ENCODE assay signal across 8 cellular contexts in genomic region chr7:73623798-73624668, GRCh38. TPM values are rescaled to one million over a fixed set of nuclear protein-coding genes. Genes with fewer than 3 reads are reported as not detected.
DNase-seq lines count a peak whose midpoint lies in the region; ATAC-seq, FAIRE-seq and TF ChIP-seq lines count a peak whose summit lies in the region.

Gene MLXIPL (minus strand): TSS chr7:73624522. CDS start chr7:73624492, 30 bp downstream.

- H2AK5ac ChIP-seq in H1 (ENCODE audit: low read depth, low read length) (no peak within 1 kb of the TSS), mesenchymal stem cell (ENCODE audit: low read length, severe bottlenecking) (no peak within 1 kb of the TSS)

- H4K8ac ChIP-seq in H1 (ENCODE audit: extremely low read depth, insufficient read depth, low read length), result peak within 1 kb of the TSS; percentile 72
- H4K8ac ChIP-seq in mesenchymal stem cell (ENCODE audit: low read length), result no peak within 1 kb of the TSS

- TF ChIP-seq CTCF in GM12865 (IDR thresholded peaks at IDR 0.05; ENCODE audit: insufficient read depth, low read depth, low read length, missing control alignments), result no peak
- no peak for TF ChIP-seq CTCF in H1 (IDR thresholded peaks at IDR 0.05; ENCODE audit: control extremely low read depth in 1 of 3, insufficient read depth in 1 of 3, low read depth in 1 of 3, low read length in 3 of 3)

- H3K36me3 ChIP-seq in H1 (ENCODE audit: control insufficient read depth in 2 of 4, insufficient read depth in 4 of 4, low read length in 3 of 4) (no peaks in the 10 kb centered on the region), mesenchymal stem cell (ENCODE audit: control insufficient read depth in 1 of 2, insufficient read depth in 2 of 2, low read depth in 1 of 2, low read length in 2 of 2) (no peaks in the 10 kb centered on the region)

- H2BK20ac ChIP-seq in H1 (ENCODE audit: low read length), result peak within 1 kb of the TSS; percentile 61; the same call in 1 of the 2 replicates

- CTCF ChIA-PET in H1 (lab: Charles Lee; ENCODE audit: partially characterized antibody), result interaction anchor here (0.7 to 1.4 kb wide), 6 partner anchors 12 to 41 kb away, joined by 3 to 8 read pairs (median 4); no protein-coding TSS in a partner anchor

- H3K79me2 ChIP-seq in H1 (ENCODE audit: control insufficient read depth in 1 of 2, insufficient read depth in 2 of 2, low read length in 2 of 2), result no peaks in the 10 kb centered on the region

- ATAC-seq in GM21717 (IDR thresholded peaks at IDR 0.05; ENCODE audit: unreplicated experiment), result no peak

- H3K4me3 ChIP-seq in GM12865 (ENCODE audit: low read depth, low read length), result no peak within 1 kb of the TSS
- peak within 1 kb of the TSS; percentile 48 to 86 (median 74) for H3K4me3 ChIP-seq in H1 (ENCODE audit: extremely low read depth in 1 of 4, insufficient read depth in 2 of 4, low read depth in 3 of 4, low read length in 4 of 4)
- H3K4me3 ChIP-seq in mesenchymal stem cell (ENCODE audit: insufficient read depth in 1 of 2, low read depth in 1 of 2, low read length in 2 of 2), result peak within 1 kb of the TSS; percentile 55 to 62

- H2AFZ ChIP-seq in H1 (ENCODE audit: low read length) (no peak within 1 kb of the TSS; the same call in 1 of the 2 replicates), mesenchymal stem cell (ENCODE audit: low read depth, low read length) (no peak within 1 kb of the TSS)

- H4K5ac ChIP-seq in H1 (ENCODE audit: insufficient read length, low read depth, low read length), result no peak within 1 kb of the TSS

- H2BK15ac ChIP-seq in H1 (ENCODE audit: low read length), result peak within 1 kb of the TSS; percentile 61; the same call in 1 of the 2 replicates
- peak within 1 kb of the TSS; percentile 15 for H2BK15ac ChIP-seq in mesenchymal stem cell (ENCODE audit: low read depth, poor library complexity, severe bottlenecking)

- FAIRE-seq in H1 (lab: Jason Lieb, UNC), result no peak
- FAIRE-seq in urothelium cell line (lab: Jason Lieb, UNC), result no peak

- H2BK5ac ChIP-seq in H1 (ENCODE audit: low read depth, low read length) (no peak within 1 kb of the TSS), mesenchymal stem cell (ENCODE audit: low read depth, low read length, poor library complexity, severe bottlenecking) (no peak within 1 kb of the TSS)

- WGBS in H1 (ENCODE audit: extremely low coverage in 1 of 2, insufficient coverage in 1 of 2, insufficient read length in 1 of 2, insufficient replicate concordance in 2 of 2, low coverage in 1 of 2, low lambda C conversion rate in 2 of 2, missing lambda C conversion rate in 1 of 2), 2 experiments, result 2% methylated on average over 71 of the region's 80 CpGs; no CpG with 5 or more reads in 1 of the 2 experiments
- WGBS in mesenchymal stem cell, result 2% methylated on average over 75 of the region's 80 CpGs

- H3K4ac ChIP-seq in H1 (replicated peaks; ENCODE audit: insufficient read length, low read depth, low read length) (peak within 1 kb of the TSS; percentile 69), mesenchymal stem cell (ENCODE audit: low read depth in 1 of 2, low read length in 2 of 2) (no peak within 1 kb of the TSS)

- peak within 1 kb of the TSS; percentile 98 to 99 for H3K4me2 ChIP-seq in H1 (ENCODE audit: insufficient read depth in 1 of 2, low read depth in 2 of 2, low read length in 2 of 2)
- H3K4me2 ChIP-seq in mesenchymal stem cell (ENCODE audit: low read length, poor library complexity, severe bottlenecking), result peak within 1 kb of the TSS; percentile 88

- H3K79me1 ChIP-seq in H1 (ENCODE audit: low read depth, low read length) (no peaks in the 10 kb centered on the region), mesenchymal stem cell (replicated peaks; ENCODE audit: low read length, poor library complexity, severe bottlenecking) (no peaks in the 10 kb centered on the region)

- H3K56ac ChIP-seq in H1 (replicated peaks; ENCODE audit: insufficient read length, low read depth, low read length), result no peak within 1 kb of the TSS

- no peak within 1 kb of the TSS for H2BK120ac ChIP-seq in H1 (replicated peaks; ENCODE audit: low read depth, low read length)
- H2BK120ac ChIP-seq in mesenchymal stem cell (ENCODE audit: low read depth, low read length), result no peak within 1 kb of the TSS

- DNase-seq in GM12865 (ENCODE audit: low read depth) (peak; percentile 39), NCI-H2171 treated with DMSO at 0.1 percent for 48 hours (lab: John Stamatoyannopoulos, UW) (peak; percentile 84), H1 (ENCODE audit: low read depth in 1 of 2, low spot score in 2 of 2) (peak; percentile 73 to 94), mesenchymal stem cell (peak; percentile 67), urothelium cell line (ENCODE audit: low spot score) (no peak)
- DNase-seq in activated CD8-positive, alpha-beta memory T cell treated with anti-CD3 and anti-CD28 coated beads, Interleukin-2, amount 50 U/mL, for 1 hour (ENCODE audit: extremely low read depth), result peak; percentile 8
- DNase-seq in stimulated activated CD4-positive, alpha-beta T cell treated with anti-CD3 and anti-CD28 coated beads, TNF-alpha, amount 100 ng/mL, for 48 hours (ENCODE audit: low read depth in 3 of 3), result peak; percentile 28 to 79 (median 39)

- H3K9me3 ChIP-seq in H1 (ENCODE audit: insufficient read depth in 2 of 2, low read depth in 1 of 2, low read length in 1 of 2) (no peaks in the 10 kb centered on the region), mesenchymal stem cell (ENCODE audit: control insufficient read depth, low read length) (no peaks in the 10 kb centered on the region)

- no peak for TF ChIP-seq EP300 in H1 (IDR thresholded peaks at IDR 0.05; ENCODE audit: borderline replicate concordance in 1 of 2, low read depth in 2 of 2, low read length in 2 of 2)

- H3K18ac ChIP-seq in H1 (ENCODE audit: extremely low read depth, low read length) (peak within 1 kb of the TSS; percentile 87), mesenchymal stem cell (ENCODE audit: low read depth in 1 of 2, low read length in 2 of 2) (no peak within 1 kb of the TSS)

- H2BK12ac ChIP-seq in H1 (ENCODE audit: low read depth, low read length), result peak within 1 kb of the TSS; percentile 68; the same call in 1 of the 2 replicates
- H2BK12ac ChIP-seq in mesenchymal stem cell (ENCODE audit: low read length in 2 of 2), result no peak within 1 kb of the TSS

- H3K23ac ChIP-seq in H1 (ENCODE audit: insufficient read length) (no peak within 1 kb of the TSS), mesenchymal stem cell (ENCODE audit: low read length in 2 of 2) (no peak within 1 kb of the TSS)

- H3K9ac ChIP-seq in H1 (replicated peaks in 1 of 4; ENCODE audit: extremely low read depth in 1 of 4, low read depth in 3 of 4, low read length in 3 of 4) (peak within 1 kb of the TSS in 3 of 4 experiments; percentile 37 to 50 (median 38); a peak in 6 of 7 replicates), mesenchymal stem cell (ENCODE audit: low read length) (no peak within 1 kb of the TSS)

- peak in 1 of 2 experiments; percentile 62; a peak in 1 of 3 replicates for TF ChIP-seq POLR2A in H1 (IDR thresholded peaks at IDR 0.05; ENCODE audit: control extremely low read depth in 1 of 2, low read depth in 2 of 2, low read length in 2 of 2)

- peak within 1 kb of the TSS; percentile 53 for H4K91ac ChIP-seq in H1 (replicated peaks; ENCODE audit: insufficient read length, low read length)
- no peak within 1 kb of the TSS for H4K91ac ChIP-seq in mesenchymal stem cell (ENCODE audit: low read length)

- POLR2A ChIA-PET in H1 (lab: Charles Lee; ENCODE audit: partially characterized antibody), result interaction anchor here (1.0 to 1.9 kb wide), 6 partner anchors 19 to 117 kb away, joined by 3 to 5 read pairs (median 4); partner anchors contain the start of gene ABHD11

- H3K4me1 ChIP-seq in H1 (replicated peaks in 1 of 4; ENCODE audit: control insufficient read depth in 3 of 4, insufficient read depth in 4 of 4, low read length in 3 of 4) (peaks cover 0 to 7% (median 5%) of the 10 kb centered on the region in 4 experiments; a peak in 6 of 7 replicates), mesenchymal stem cell (ENCODE audit: control insufficient read depth, insufficient read depth, low read depth, low read length) (peaks cover 17% of the 10 kb centered on the region)

- peaks cover 0 to 5% of the 10 kb centered on the region in 2 experiments for H4K20me1 ChIP-seq in H1 (replicated peaks in 1 of 2; ENCODE audit: control insufficient read depth in 1 of 2, insufficient read depth in 2 of 2, low read length in 2 of 2)

- TF ChIP-seq RAD21 in H1 (IDR thresholded peaks at IDR 0.05 in 1 of 2, conservative IDR thresholded peaks at IDR 0.05 in 1 of 2; ENCODE audit: low read depth in 2 of 2, low read length in 2 of 2), result 0 out of 4 replicates have a peak, but pooled peaks of 1 of the 2 experiments have one; percentile 1

- H3K27me3 ChIP-seq in H1 (replicated peaks in 1 of 4; ENCODE audit: control insufficient read depth in 3 of 4, extremely low read depth in 1 of 4, insufficient read depth in 3 of 4, low read length in 3 of 4) (peaks cover 0 to 12% (median 10%) of the 10 kb centered on the region in 4 experiments; a peak in 5 of 7 replicates), mesenchymal stem cell (ENCODE audit: control insufficient read depth in 1 of 2, insufficient read depth in 1 of 2, low read length in 2 of 2) (peaks cover 67 to 70% of the 10 kb centered on the region in 2 experiments)

- H3K14ac ChIP-seq in H1 (ENCODE audit: insufficient read length) (no peak within 1 kb of the TSS), mesenchymal stem cell (ENCODE audit: low read length in 2 of 2) (no peak within 1 kb of the TSS)

- peaks cover 18% of the 10 kb centered on the region for H3K23me2 ChIP-seq in H1 (ENCODE audit: low read depth, low read length)

- H3K27ac ChIP-seq in H1 (ENCODE audit: low read depth, low read length) (no peak within 1 kb of the TSS), mesenchymal stem cell (ENCODE audit: low read length, poor library complexity, severe bottlenecking) (no peak within 1 kb of the TSS)

TF ChIP-seq in H1, 55 proteins besides CTCF, POLR2A, EP300 and RAD21 (continues in another document):
- TF ChIP-seq PHF8 (conservative IDR thresholded peaks at IDR 0.05; ENCODE audit: low read depth, low read length) (peak; percentile 45; the same call in 1 of the 2 replicates), YY1 (IDR thresholded peaks at IDR 0.05; ENCODE audit: low read depth, low read length) (peak; percentile 68; the same call in 1 of the 2 replicates), SIRT6 (IDR thresholded peaks at IDR 0.05; ENCODE audit: low read length) (no peak)

RNA-seq across cellular contexts. Expression of gene MLXIPL, which starts in this region (rescaled TPM):
- total RNA-seq in H1 (2021; fragmentation: NEBNext Ultra II Directional; extraction: Animal tissue kit (Norgen Biotek cat#: 25700)), result 8.6 and 9.4 TPM in 2 replicates
- 10.6 and 17.0 TPM in 2 replicates for polyA plus RNA-seq in H1 (2011; rRNA removed)
- 11.1 TPM for polyA plus RNA-seq in H1 (2011; cell fraction: cytosol; rRNA removed)
- 123 TPM for polyA plus RNA-seq in H1 (2011; cell fraction: nucleus; rRNA removed)
- 12.1 to 25.0 TPM (median 22.0 TPM) in 4 replicates for polyA plus RNA-seq in H1 (2012, experiment 1 of 2)
- polyA plus RNA-seq in H1 (2012, experiment 2 of 2), result 10.1 TPM
- polyA plus RNA-seq in H1 (2013, experiment 1 of 2), result 13.6 TPM
- polyA plus RNA-seq in H1 (2013, experiment 2 of 2), result 11.2 TPM
- polyA minus RNA-seq in H1 (2011; rRNA and poly(A)+ RNA removed), result 2.0 and 2.7 TPM in 2 replicates
- polyA minus RNA-seq in H1 (2011; cell fraction: cytosol; rRNA and poly(A)+ RNA removed), result 3.7 TPM
- 17.7 TPM for polyA minus RNA-seq in H1 (2011; cell fraction: nucleus; rRNA and poly(A)+ RNA removed)
- polyA plus RNA-seq in mesenchymal stem cell (2013, experiment 1 of 2), result 0.10 TPM
- polyA plus RNA-seq in mesenchymal stem cell (2013, experiment 2 of 2), result 0.11 TPM
